Comparison of ENCODE assay signal across 8 cellular contexts in the genomic region with DNA sequence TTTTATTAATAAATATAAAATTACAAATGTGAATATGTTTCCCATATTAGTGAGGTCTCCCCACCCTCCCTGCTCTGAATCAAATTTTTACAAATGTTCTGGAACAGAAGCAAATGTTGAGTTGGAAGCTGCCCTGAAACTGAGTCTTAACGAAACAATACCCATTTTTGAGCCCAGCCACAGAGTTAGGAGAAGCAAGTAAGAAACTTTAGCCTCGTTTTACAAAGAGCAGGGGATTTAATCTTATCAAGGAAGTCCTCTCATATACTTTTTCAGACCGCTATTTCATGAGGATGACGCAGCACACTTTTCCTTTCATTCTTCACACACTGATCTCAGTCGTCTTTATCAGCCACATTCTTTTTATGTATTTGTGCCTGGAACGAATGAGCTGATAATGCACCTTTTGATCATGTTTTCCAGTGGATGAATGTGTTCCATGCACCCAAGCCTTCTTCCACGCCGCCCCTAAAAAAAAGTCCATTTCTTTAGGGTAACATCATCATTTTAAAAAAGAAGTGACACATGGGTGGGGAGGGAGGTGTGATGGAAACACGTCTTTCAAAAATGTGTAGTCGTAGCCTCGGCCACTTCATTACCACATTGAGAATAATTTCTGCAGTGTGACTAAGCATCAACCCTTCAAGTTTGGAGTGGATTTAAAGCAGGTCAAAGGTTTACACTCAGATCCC. TPM values are rescaled to one million over a fixed set of nuclear protein-coding genes. Genes with fewer than 3 reads are reported as not detected.
DNase-seq lines count a peak whose midpoint lies in the region; ATAC-seq and TF ChIP-seq lines count a peak whose summit lies in the region.

No MANE protein-coding gene starts in this region.

- H3K9me2 ChIP-seq in SK-N-SH, result no peaks in the 10 kb centered on the region

- H3K4me3 ChIP-seq in SK-N-SH (ENCODE audit: low read depth in 2 of 2, low read length in 1 of 2) (no peak overlapping the region), tibial nerve (peak overlapping the region in 3 of 4 donors; percentile 21 to 36 (median 29))

- TF ChIP-seq EP300 in SK-N-SH (IDR thresholded peaks at IDR 0.05; ENCODE audit: borderline replicate concordance in 1 of 2, low read depth in 1 of 2, low read length in 1 of 2) (no peak), tibial nerve (IDR thresholded peaks at IDR 0.05) (no peak)

- CTCF ChIA-PET in SK-N-SH (lab: Yijun Ruan, JAX), result interaction anchor here (0.6 to 5.3 kb wide), 76 partner anchors 8 to 735 kb away, joined by 3 to 117 read pairs (median 4); partner anchors contain the start of genes ITPR1 and SUMF1
- CTCF ChIA-PET in activated naive CD4-positive, alpha-beta T cell treated with anti-CD3 and anti-CD28 coated beads, Interleukin-2, amount 10 ng/mL, durations not matched to agents 7 days and 5 days (lab: Charles Lee), result interaction anchor here (0.6 to 4.7 kb wide), 45 partner anchors 8 to 1114 kb away, joined by 3 to 62 read pairs (median 4); partner anchors contain the start of genes ITPR1 and SUMF1

- H3K9me3 Mint-ChIP-seq in activated naive CD4-positive, alpha-beta T cell treated with anti-CD3 and anti-CD28 coated beads, Interleukin-2, amount 10 ng/mL, durations not matched to agents 7 days and 5 days, result no peaks in the 10 kb centered on the region
- H3K9me3 Mint-ChIP-seq in mesothelial cell of epicardium, result peaks cover 7% of the 10 kb centered on the region

- peaks cover 0 to 16% of the 10 kb centered on the region in 2 experiments; a peak in 2 of 4 replicates for H3K4me1 ChIP-seq in SK-N-SH (ENCODE audit: control insufficient read depth in 1 of 2, insufficient read depth in 2 of 2, low read depth in 1 of 2, low read length in 1 of 2)
- H3K4me1 ChIP-seq in tibial nerve, result peaks cover 0 to 19% (median 9%) of the 10 kb centered on the region in 4 donors

- no peak overlapping the region for H3K9ac ChIP-seq in SK-N-SH

- TF ChIP-seq RAD21 in SK-N-SH (IDR thresholded peaks at IDR 0.05; ENCODE audit: low read length), result no peak

- H2AFZ ChIP-seq in SK-N-SH (ENCODE audit: low read depth), result no peak overlapping the region

- no peaks in the 10 kb centered on the region for H3K27me3 Mint-ChIP-seq in activated naive CD4-positive, alpha-beta T cell treated with anti-CD3 and anti-CD28 coated beads, Interleukin-2, amount 10 ng/mL, durations not matched to agents 7 days and 5 days
- no peaks in the 10 kb centered on the region for H3K27me3 Mint-ChIP-seq in mesothelial cell of epicardium (ENCODE audit: low read depth)

- H3K27ac ChIP-seq in SK-N-SH (ENCODE audit: low read depth in 2 of 2, low read length in 1 of 2), result no peak overlapping the region
- peak overlapping the region; percentile 22 to 74 (median 58) for H3K27ac ChIP-seq in tibial nerve

- POLR2A ChIA-PET in SK-N-SH (lab: Yijun Ruan, JAX), result interaction anchor here (0.6 to 1.8 kb wide), 4 partner anchors 96 to 172 kb away, joined by 3 to 17 read pairs (median 4); partner anchors contain the start of gene ITPR1

- H3K4me2 ChIP-seq in SK-N-SH, result no peak overlapping the region

- no peak for DNase-seq in SK-N-SH
- DNase-seq in activated naive CD4-positive, alpha-beta T cell treated with anti-CD3 and anti-CD28 coated beads, Interleukin-2, amount 10 ng/mL, durations not matched to agents 7 days and 5 days, result peak; percentile 28
- DNase-seq in mesothelial cell of epicardium (ENCODE audit: low spot score in 2 of 2, unreplicated experiment in 2 of 2), result no peak
- DNase-seq in tibial nerve (ENCODE audit: low spot score in 2 of 2), result no peak
- no peak for DNase-seq in posterior cingulate gyrus
- DNase-seq in NK-92 treated with Interleukin-12 subunit alpha and Interleukin-12 subunit beta, amount 100 ng/mL, for 24 hours (lab: John Stamatoyannopoulos, UW), result no peak

- H3K4me3 Mint-ChIP-seq in activated naive CD4-positive, alpha-beta T cell treated with anti-CD3 and anti-CD28 coated beads, Interleukin-2, amount 10 ng/mL, durations not matched to agents 7 days and 5 days, result peak overlapping the region; percentile 67
- peak overlapping the region; percentile 7 for H3K4me3 Mint-ChIP-seq in mesothelial cell of epicardium

- no peaks in the 10 kb centered on the region for H4K20me1 ChIP-seq in SK-N-SH (ENCODE audit: insufficient read depth)

- no peak for TF ChIP-seq CTCF in SK-N-SH (IDR thresholded peaks at IDR 0.05)
- TF ChIP-seq CTCF in mesothelial cell of epicardium (IDR thresholded peaks at IDR 0.05; ENCODE audit: unreplicated experiment), result peak; percentile 47
- no peak for TF ChIP-seq CTCF in tibial nerve (IDR thresholded peaks at IDR 0.05)

- H3K9me3 ChIP-seq in SK-N-SH (no peaks in the 10 kb centered on the region), tibial nerve (no peaks in the 10 kb centered on the region)

- intact Hi-C loops in posterior cingulate gyrus (cut with DNase I), result loop anchor here (1.0 kb wide), 1 partner anchor 282 kb away; no protein-coding TSS in a partner anchor

- H3K27ac Mint-ChIP-seq in activated naive CD4-positive, alpha-beta T cell treated with anti-CD3 and anti-CD28 coated beads, Interleukin-2, amount 10 ng/mL, durations not matched to agents 7 days and 5 days, result peak overlapping the region; percentile 47
- peak overlapping the region; percentile 71 for H3K27ac Mint-ChIP-seq in mesothelial cell of epicardium

- H3K4me1 Mint-ChIP-seq in activated naive CD4-positive, alpha-beta T cell treated with anti-CD3 and anti-CD28 coated beads, Interleukin-2, amount 10 ng/mL, durations not matched to agents 7 days and 5 days, result peaks cover 21% of the 10 kb centered on the region
- peaks cover 18% of the 10 kb centered on the region for H3K4me1 Mint-ChIP-seq in mesothelial cell of epicardium

- no peak for TF ChIP-seq POLR2A in tibial nerve (IDR thresholded peaks at IDR 0.05)

- ATAC-seq in SK-N-SH treated with all-trans-retinoic acid at 6 μM for 48 hours (peak; percentile 63), HG03558 (IDR thresholded peaks at IDR 0.05; ENCODE audit: extremely low read depth, unreplicated experiment) (peak; percentile 20)

- no peaks in the 10 kb centered on the region for H3K36me3 ChIP-seq in SK-N-SH (replicated peaks in 1 of 2; ENCODE audit: control insufficient read depth in 1 of 2, insufficient read depth in 2 of 2, low read length in 1 of 2)
- no peaks in the 10 kb centered on the region for H3K36me3 ChIP-seq in tibial nerve

- 73% methylated on average over 11 of the region's 11 CpGs for WGBS in SK-N-SH (ENCODE audit: low lambda C conversion rate)
- 45 to 49% methylated on average over 11 of the region's 11 CpGs for WGBS in tibial nerve, 2 donors

- H3F3A ChIP-seq in SK-N-SH (replicated peaks; ENCODE audit: insufficient read depth), result no peaks in the 10 kb centered on the region

- H3K27me3 ChIP-seq in SK-N-SH (ENCODE audit: insufficient read depth) (no peaks in the 10 kb centered on the region), tibial nerve (no peaks in the 10 kb centered on the region)

- no peaks in the 10 kb centered on the region for H3K36me3 Mint-ChIP-seq in activated naive CD4-positive, alpha-beta T cell treated with anti-CD3 and anti-CD28 coated beads, Interleukin-2, amount 10 ng/mL, durations not matched to agents 7 days and 5 days
- H3K36me3 Mint-ChIP-seq in mesothelial cell of epicardium, result peaks cover 9% of the 10 kb centered on the region

- no peaks in the 10 kb centered on the region for H3K79me2 ChIP-seq in SK-N-SH (ENCODE audit: insufficient read depth)

TF ChIP-seq in SK-N-SH treated with all-trans-retinoic acid at 6 μM for 48 hours, 23 proteins besides CTCF, POLR2A, EP300 and RAD21 (continues in another document):
- no peak for TF ChIP-seq CSRNP3 (CRISPR knock-in tag; IDR thresholded peaks at IDR 0.05)

TF ChIP-seq in SK-N-SH, 30 proteins besides CTCF, POLR2A, EP300 and RAD21:
- TF ChIP-seq CHD2 (IDR thresholded peaks at IDR 0.05; ENCODE audit: low read length, partially characterized antibody) (no peak), JUND (IDR thresholded peaks at IDR 0.05) (no peak), MEF2A (IDR thresholded peaks at IDR 0.05; ENCODE audit: borderline replicate concordance, low read depth) (no peak), RXRA (IDR thresholded peaks at IDR 0.05; ENCODE audit: borderline replicate concordance, low read depth) (no peak), EZH2phosphoT487 (IDR thresholded peaks at IDR 0.05; ENCODE audit: borderline replicate concordance, low read depth) (no peak), NFIC (IDR thresholded peaks at IDR 0.05; ENCODE audit: borderline replicate concordance) (no peak), POLR2AphosphoS5 (IDR thresholded peaks at IDR 0.05; ENCODE audit: low read depth, low read length) (no peak), MXI1 (IDR thresholded peaks at IDR 0.05; ENCODE audit: low read depth, low read length) (no peak)
TF ChIP-seq in SK-N-SH: peak in this region for 0.

RNA-seq across cellular contexts. Expression of gene SETMAR, which starts 48.1 kb away (rescaled TPM):
- polyA plus RNA-seq in SK-N-SH (2012; rRNA removed), result 10.6 and 13.3 TPM in 2 replicates
- polyA plus RNA-seq in SK-N-SH (2012; cell fraction: cytosol; rRNA removed), result 12.4 and 12.5 TPM in 2 replicates
- polyA plus RNA-seq in SK-N-SH (2012; cell fraction: nucleus; rRNA removed), result 13.4 and 18.9 TPM in 2 replicates
- 32.3 to 37.2 TPM (median 36.6 TPM) in 3 replicates for total RNA-seq in mesothelial cell of epicardium
- 10 to 100 TPM; 14.6 to 35.4 (median 22.2) TPM for total RNA-seq in tibial nerve

Comparison
In these comparisons a context has a peak if more than half of its experiments do, and no peak if none do; other contexts are left out.
1. H3K27ac ChIP-seq: peak in tibial nerve (4 of 4); none in SK-N-SH (0 of 2).
2. H3K4me3 ChIP-seq: peak in tibial nerve (3 of 4); none in SK-N-SH (0 of 2).